In the genomic region with DNA sequence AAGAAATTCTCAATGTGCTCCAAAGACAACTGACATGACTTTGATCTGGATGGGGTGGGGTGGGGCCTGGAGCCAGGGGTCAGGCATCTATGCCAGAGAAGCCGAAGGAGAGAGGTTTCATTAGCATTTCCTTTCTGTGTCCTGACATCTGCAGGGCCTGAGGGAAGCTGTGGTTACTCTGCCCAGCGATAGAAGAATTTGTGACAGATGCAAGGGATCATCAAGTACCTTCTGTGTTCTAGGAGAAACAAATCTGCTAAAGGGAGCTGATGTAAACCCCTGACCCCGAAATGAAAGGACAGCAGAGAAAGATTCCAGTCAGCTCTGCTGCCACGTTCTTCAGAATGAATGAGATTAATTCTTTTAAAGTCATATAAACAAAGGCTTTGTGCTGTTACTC, we compare ENCODE assay signal across 15 cellular contexts.
A peak's percentile ranks its signal among the peaks of the same experiment; 100 is the strongest.
DNase-seq lines count a peak whose midpoint lies in the region; ATAC-seq lines count a peak whose summit lies in the region.
"Had no signal": no experiment of that assay in that cellular context is flagged by ENCODE, and none has a peak within 500 bp of the region (broad histone marks: within the 10 kb centered on the region; RNA-seq: fewer than 3 reads in every experiment).

No MANE protein-coding gene starts in this region.

- H3K18ac ChIP-seq in mesendoderm (ENCODE audit: low read length) = no peak overlapping the region

- H3K4me3 ChIP-seq in MG63 = no peak overlapping the region
- H3K4me3 ChIP-seq in ectodermal cell (ENCODE audit: insufficient read depth, low read depth, low read length) = no peak overlapping the region
- H3K4me3 ChIP-seq in mesendoderm (ENCODE audit: low read length) = no peak overlapping the region
- H3K4me3 ChIP-seq: neural progenitor cell had no signal

- no peak overlapping the region for H3K56ac ChIP-seq in mesendoderm (ENCODE audit: low read length)

- H3K9me3 ChIP-seq in MG63 (no peaks in the 10 kb centered on the region; the same call in 1 of the 2 replicates), ectodermal cell (ENCODE audit: control insufficient read depth, low read length) (no peaks in the 10 kb centered on the region)
- H3K9me3 ChIP-seq: Caco-2 had no signal

- no peak overlapping the region for H3K4me2 ChIP-seq in mesendoderm (ENCODE audit: low read length)
- H3K4me2 ChIP-seq: neural progenitor cell had no signal

- H3K4me1 ChIP-seq in ectodermal cell (ENCODE audit: control insufficient read depth, insufficient read depth, low read length) (no peaks in the 10 kb centered on the region), mesendoderm (ENCODE audit: control insufficient read depth, low read depth, low read length) (no peaks in the 10 kb centered on the region)
- H3K4me1 ChIP-seq: Caco-2 had no signal

- no peak overlapping the region for H2BK5ac ChIP-seq in mesendoderm (ENCODE audit: low read length)

- H3K23ac ChIP-seq in mesendoderm (ENCODE audit: low read length) = no peak overlapping the region

- H3K9ac ChIP-seq in mesendoderm (ENCODE audit: low read length) = no peak overlapping the region
- H3K9ac ChIP-seq: neural progenitor cell had no signal

- ATAC-seq in GM18867 (IDR thresholded peaks at IDR 0.05; ENCODE audit: unreplicated experiment) = no peak
- ATAC-seq: right cardiac atrium had no signal

- no peak overlapping the region for H4K8ac ChIP-seq in mesendoderm (ENCODE audit: low read depth, low read length)

- peak; percentile 53 for DNase-seq in COLO829 (ENCODE audit: low spot score)
- DNase-seq in MG63 = peak; percentile 17
- peak; percentile 26 for DNase-seq in mesendoderm
- no peak for DNase-seq in SKM-1 treated with dmso at 0.1 percent for 144 hours (lab: John Stamatoyannopoulos, UW; ENCODE audit: unreplicated experiment)
- DNase-seq in NCI-H510A treated with DMSO at 0.1 percent for 48 hours (lab: John Stamatoyannopoulos, UW) = no peak
- no peak for DNase-seq in central memory CD4-positive, alpha-beta T cell
- DNase-seq: glutamatergic neuron, MV-4-11, NCI-H2107, right cardiac atrium, RPMI8226 had no signal

- no peak overlapping the region for H2BK15ac ChIP-seq in mesendoderm (replicated peaks; ENCODE audit: low read depth)

- no peak overlapping the region for H4K5ac ChIP-seq in mesendoderm (ENCODE audit: low read length)

- no peak overlapping the region for H2AK5ac ChIP-seq in mesendoderm (ENCODE audit: low read length)

- H3K79me1 ChIP-seq in mesendoderm (ENCODE audit: low read length) = no peaks in the 10 kb centered on the region

- no peak overlapping the region for H2BK120ac ChIP-seq in mesendoderm (ENCODE audit: low read depth, low read length)

- H3K36me3 ChIP-seq in MG63 = no peaks in the 10 kb centered on the region
- no peaks in the 10 kb centered on the region for H3K36me3 ChIP-seq in ectodermal cell (ENCODE audit: control insufficient read depth, insufficient read depth, low read length)
- no peaks in the 10 kb centered on the region for H3K36me3 ChIP-seq in mesendoderm (ENCODE audit: control insufficient read depth, insufficient read depth, low read length)
- H3K36me3 ChIP-seq: neural progenitor cell had no signal

- WGBS in ectodermal cell, 2 experiments = 46 to 48% methylated on average over 4 of the region's 4 CpGs
- WGBS in mesendoderm (ENCODE audit: extremely low coverage, insufficient coverage, low lambda C conversion rate) = no CpG with 5 or more reads among the region's 4 CpGs

- no peak overlapping the region for H3K4ac ChIP-seq in mesendoderm (ENCODE audit: low read depth, low read length)

- H3K27ac ChIP-seq in ectodermal cell (ENCODE audit: insufficient read depth, low read depth, low read length, poor library complexity, severe bottlenecking) (peak overlapping the region; percentile 6), mesendoderm (ENCODE audit: low read depth, low read length) (no peak overlapping the region)
- H3K27ac ChIP-seq: neural progenitor cell had no signal

- H3K79me2 ChIP-seq in mesendoderm (ENCODE audit: control insufficient read depth, insufficient read depth, low read length) = no peaks in the 10 kb centered on the region

- H3K27me3 ChIP-seq in MG63 = no peaks in the 10 kb centered on the region
- H3K27me3 ChIP-seq in ectodermal cell (ENCODE audit: control insufficient read depth, insufficient read depth, low read length, poor library complexity, severe bottlenecking) = no peaks in the 10 kb centered on the region
- no peaks in the 10 kb centered on the region for H3K27me3 ChIP-seq in mesendoderm (ENCODE audit: insufficient read depth, low read length, poor library complexity)
- H3K27me3 ChIP-seq: neural progenitor cell had no signal

Comparison
In these comparisons a context has a peak if more than half of its experiments do, and no peak if none do; other contexts are left out.
1. DNase-seq: peak in COLO829 (single experiment), MG63 (single experiment) and mesendoderm (single experiment); none in SKM-1 treated with dmso at 0.1 percent for 144 hours (single experiment), NCI-H510A treated with DMSO at 0.1 percent for 48 hours (single experiment) and central memory CD4-positive, alpha-beta T cell (single experiment).